Comparison of ENCODE assay signal across 1 cellular context in genomic region chr22:39920134-39920743, GRCh38.
A peak's percentile ranks its signal among the peaks of the same experiment; 100 is the strongest.
TF ChIP-seq lines count a peak whose summit lies in the region.

No MANE protein-coding gene starts in this region.

TF ChIP-seq in K562, 482 proteins besides CTCF, POLR2A, EP300 and RAD21 (continued from another document and continues in another):
- no peak for TF ChIP-seq ZNF395 (CRISPR knock-in tag; IDR thresholded peaks at IDR 0.05)
- TF ChIP-seq XRCC5 (IDR thresholded peaks at IDR 0.05; ENCODE audit: low read depth, low read length), result 0 out of 2 replicates have a peak, but pooled peaks have one; percentile 35
- TF ChIP-seq CXXC5 (CRISPR knock-in tag; IDR thresholded peaks at IDR 0.05), result peak; percentile 70
- no peak for TF ChIP-seq HIVEP1 (CRISPR knock-in tag; IDR thresholded peaks at IDR 0.05)
- TF ChIP-seq E2F4 (CRISPR knock-in tag; IDR thresholded peaks at IDR 0.05; ENCODE audit: low read depth), result no peak
- TF ChIP-seq XRCC3 (IDR thresholded peaks at IDR 0.05), result no peak
- TF ChIP-seq PRPF4 (IDR thresholded peaks at IDR 0.05; ENCODE audit: insufficient read depth, low read depth, low read length, poor library complexity, severe bottlenecking), result no peak
- no peak for TF ChIP-seq PHF21A (IDR thresholded peaks at IDR 0.05; ENCODE audit: borderline replicate concordance, low read depth)
- no peak for TF ChIP-seq TCFL5 (CRISPR knock-in tag; conservative IDR thresholded peaks at IDR 0.05)
- TF ChIP-seq ERF (CRISPR knock-in tag; IDR thresholded peaks at IDR 0.05), result no peak
- TF ChIP-seq RBBP5 (IDR thresholded peaks at IDR 0.05; ENCODE audit: borderline replicate concordance, insufficient read depth, low read length, poor library complexity, severe bottlenecking), result no peak
- TF ChIP-seq MEIS2 (IDR thresholded peaks at IDR 0.05; ENCODE audit: partially characterized antibody), result peak; percentile 89
- no peak for TF ChIP-seq ZNF507 (tag; conservative IDR thresholded peaks at IDR 0.05)
- no peak for TF ChIP-seq NFATC3 (IDR thresholded peaks at IDR 0.05)
- TF ChIP-seq MECOM (CRISPR knock-in tag; IDR thresholded peaks at IDR 0.05), result peak; percentile 92
- TF ChIP-seq ZNF699 (CRISPR knock-in tag; IDR thresholded peaks at IDR 0.05; ENCODE audit: insufficient replicate concordance), result no peak
- TF ChIP-seq USF1 (CRISPR knock-in tag; IDR thresholded peaks at IDR 0.05), result no peak
- no peak for TF ChIP-seq CHD1 (IDR thresholded peaks at IDR 0.05; ENCODE audit: low read length)
- TF ChIP-seq NCOA1 (IDR thresholded peaks at IDR 0.05; ENCODE audit: low read depth), result peak; percentile 96
- TF ChIP-seq HMG20B (CRISPR knock-in tag; IDR thresholded peaks at IDR 0.05), result no peak
- TF ChIP-seq ZBTB9 (CRISPR knock-in tag; IDR thresholded peaks at IDR 0.05), result no peak; the same call in 1 of the 2 replicates
- TF ChIP-seq ATF1 (CRISPR knock-in tag; IDR thresholded peaks at IDR 0.05), result no peak
- no peak for TF ChIP-seq ATF1 (tag; IDR thresholded peaks at IDR 0.05)
- TF ChIP-seq CGGBP1 (CRISPR knock-in tag; IDR thresholded peaks at IDR 0.05), result no peak
- TF ChIP-seq POLR2AphosphoS2 (IDR thresholded peaks at IDR 0.05; ENCODE audit: low read length), result no peak
- peak; percentile 70; the same call in 1 of the 2 replicates for TF ChIP-seq MITF (IDR thresholded peaks at IDR 0.05)
- TF ChIP-seq SMARCB1 (IDR thresholded peaks at IDR 0.05; ENCODE audit: insufficient read length, low read depth), result no peak
- TF ChIP-seq ZNF696 (CRISPR knock-in tag; conservative IDR thresholded peaks at IDR 0.05), result no peak
- TF ChIP-seq CREB5 (CRISPR knock-in tag; IDR thresholded peaks at IDR 0.05), result no peak
- TF ChIP-seq SRF (CRISPR knock-in tag; IDR thresholded peaks at IDR 0.05), result no peak
- peak; percentile 54; the same call in 1 of the 2 replicates for TF ChIP-seq VEZF1 (CRISPR knock-in tag; IDR thresholded peaks at IDR 0.05)
- no peak for TF ChIP-seq SIX5 (IDR thresholded peaks at IDR 0.05; ENCODE audit: borderline replicate concordance in 1 of 2, insufficient read depth in 1 of 2, low read depth in 1 of 2, low read length in 2 of 2)
- TF ChIP-seq MAFK (IDR thresholded peaks at IDR 0.05; ENCODE audit: low read length), result peak; percentile 48; the same call in 1 of the 2 replicates
- TF ChIP-seq ZNF518B (CRISPR knock-in tag; IDR thresholded peaks at IDR 0.05), result no peak
- no peak for TF ChIP-seq ZHX1 (conservative IDR thresholded peaks at IDR 0.05; ENCODE audit: low read length)
- no peak for TF ChIP-seq NKRF (IDR thresholded peaks at IDR 0.05; ENCODE audit: borderline replicate concordance)
- no peak for TF ChIP-seq HDAC6 (IDR thresholded peaks at IDR 0.05; ENCODE audit: low read depth, low read length)
- TF ChIP-seq PHTF2 (CRISPR knock-in tag; IDR thresholded peaks at IDR 0.05), result no peak
- TF ChIP-seq GABPB2 (CRISPR knock-in tag; conservative IDR thresholded peaks at IDR 0.05), result no peak
- no peak for TF ChIP-seq ZNF263 (CRISPR knock-in tag; IDR thresholded peaks at IDR 0.05; ENCODE audit: borderline replicate concordance)
- 0 out of 2 replicates have a peak, but pooled peaks have one; percentile 21 for TF ChIP-seq PTRF (tag; IDR thresholded peaks at IDR 0.05)
- peak; percentile 85 for TF ChIP-seq HDAC3 (IDR thresholded peaks at IDR 0.05; ENCODE audit: borderline replicate concordance, partially characterized antibody)
- no peak for TF ChIP-seq ZBTB49 (CRISPR knock-in tag; IDR thresholded peaks at IDR 0.05; ENCODE audit: borderline replicate concordance)
